In genomic region chr12:93149228-93149627, GRCh38 we compare ENCODE assay signal across 14 cellular contexts.
DNase-seq lines count a peak whose midpoint lies in the region; FAIRE-seq and TF ChIP-seq lines count a peak whose summit lies in the region.
"Had no signal": no experiment of that assay in that cellular context is flagged by ENCODE, and none has a peak within 500 bp of the region (broad histone marks: within the 10 kb centered on the region; RNA-seq: fewer than 3 reads in every experiment).

No MANE protein-coding gene starts in this region.

- H3K4me2 ChIP-seq in keratinocyte (ENCODE audit: control insufficient read depth, extremely low read depth, insufficient read depth, low read depth, low read length) (no peak overlapping the region), smooth muscle cell (no peak overlapping the region)
- H3K4me2 ChIP-seq: BLaER1 treated with 17β-estradiol and CSF1 and Interleukin-3, amounts not matched to agents 10 nM and 100 nM; GM23338 had no signal

- H3K4me1 ChIP-seq in keratinocyte (ENCODE audit: control insufficient read depth, extremely low read depth, insufficient read depth, low read length) (peaks cover 8% of the 10 kb centered on the region), smooth muscle cell (ENCODE audit: low read depth) (no peaks in the 10 kb centered on the region)
- H3K4me1 ChIP-seq: BLaER1 treated with 17β-estradiol and CSF1 and Interleukin-3, amounts not matched to agents 10 nM and 100 nM had no signal

- H3K27me3 ChIP-seq in keratinocyte (ENCODE audit: control insufficient read depth, extremely low read depth, insufficient read depth, low read length) (no peaks in the 10 kb centered on the region), smooth muscle cell (ENCODE audit: low read depth) (no peaks in the 10 kb centered on the region)
- H3K27me3 ChIP-seq: BLaER1 treated with 17β-estradiol and CSF1 and Interleukin-3, amounts not matched to agents 10 nM and 100 nM had no signal

- peak; percentile 9 for FAIRE-seq in keratinocyte (lab: Jason Lieb, UNC)

- H3K79me2 ChIP-seq in keratinocyte (ENCODE audit: control insufficient read depth, insufficient read depth, low read length) (no peaks in the 10 kb centered on the region), smooth muscle cell (ENCODE audit: low read depth) (no peaks in the 10 kb centered on the region)

- no peaks in the 10 kb centered on the region for H3K36me3 ChIP-seq in keratinocyte (ENCODE audit: control insufficient read depth in 2 of 2, extremely low read depth in 1 of 2, insufficient read depth in 2 of 2, low read length in 2 of 2)
- no peaks in the 10 kb centered on the region for H3K36me3 ChIP-seq in smooth muscle cell (ENCODE audit: low read depth)
- H3K36me3 ChIP-seq: BLaER1 treated with 17β-estradiol and CSF1 and Interleukin-3, amounts not matched to agents 10 nM and 100 nM had no signal

- H2AFZ ChIP-seq in keratinocyte (ENCODE audit: control insufficient read depth, low read length), result no peak overlapping the region
- H2AFZ ChIP-seq in smooth muscle cell (ENCODE audit: low read depth), result no peak overlapping the region
- H2AFZ ChIP-seq: GM23338 had no signal

- H3F3A ChIP-seq in smooth muscle cell (ENCODE audit: low read depth), result no peaks in the 10 kb centered on the region

- 69% methylated on average over 2 of the region's 2 CpGs for WGBS in smooth muscle cell (ENCODE audit: low lambda C conversion rate)

- H3K4me3 ChIP-seq in keratinocyte (ENCODE audit: control insufficient read depth in 2 of 3, extremely low read depth in 1 of 3, insufficient read depth in 2 of 3, low read depth in 1 of 3, low read length in 3 of 3) (no peak overlapping the region), smooth muscle cell (no peak overlapping the region)
- H3K4me3 ChIP-seq: BLaER1 treated with 17β-estradiol and CSF1 and Interleukin-3, amounts not matched to agents 10 nM and 100 nM; GM23338 had no signal

- peak overlapping the region; percentile 68 for H3K27ac ChIP-seq in 22Rv1
- H3K27ac ChIP-seq in keratinocyte (ENCODE audit: control insufficient read depth, insufficient read depth, low read length), result no peak overlapping the region
- peak overlapping the region; percentile 59 for H3K27ac ChIP-seq in smooth muscle cell (ENCODE audit: low read depth)
- H3K27ac ChIP-seq: BLaER1 treated with 17β-estradiol and CSF1 and Interleukin-3, amounts not matched to agents 10 nM and 100 nM had no signal

- H3K9me3 ChIP-seq in keratinocyte (ENCODE audit: control insufficient read depth, low read depth, low read length) (no peaks in the 10 kb centered on the region), smooth muscle cell (replicated peaks; ENCODE audit: low read depth) (no peaks in the 10 kb centered on the region)

- H3K9ac ChIP-seq in keratinocyte (ENCODE audit: control insufficient read depth, extremely low read depth, insufficient read depth, low read length) (no peak overlapping the region), smooth muscle cell (ENCODE audit: low read depth) (no peak overlapping the region)
- H3K9ac ChIP-seq: BLaER1 treated with 17β-estradiol and CSF1 and Interleukin-3, amounts not matched to agents 10 nM and 100 nM had no signal

- no peaks in the 10 kb centered on the region for H3K9me1 ChIP-seq in keratinocyte (ENCODE audit: control insufficient read depth, extremely low read depth, insufficient read depth, low read length)

- TF ChIP-seq CTCF in 22Rv1 (IDR thresholded peaks at IDR 0.05), result no peak
- TF ChIP-seq CTCF in keratinocyte (optimal IDR thresholded peaks at IDR 0.05 in 1 of 3, IDR thresholded peaks at IDR 0.05 in 1 of 3, conservative IDR thresholded peaks at IDR 0.05 in 1 of 3; ENCODE audit: extremely low read depth in 1 of 3, insufficient read depth in 2 of 3, low read length in 3 of 3), result no peak
- no peak for TF ChIP-seq CTCF in smooth muscle cell (IDR thresholded peaks at IDR 0.05; ENCODE audit: borderline replicate concordance, insufficient read depth, poor library complexity, severe bottlenecking)
- no peak for TF ChIP-seq CTCF in GM13976 (IDR thresholded peaks at IDR 0.05; ENCODE audit: borderline replicate concordance, control extremely low read depth, extremely low read depth, insufficient read depth, missing control alignments)

- DNase-seq in OCI-M1 (lab: John Stamatoyannopoulos, UW) (peak; percentile 43), keratinocyte (ENCODE audit: low read depth, low spot score) (no peak), smooth muscle cell (lab: John Stamatoyannopoulos, UW; ENCODE audit: unreplicated experiment) (no peak), GM13976 (ENCODE audit: low spot score) (no peak), NCI-H2196 (lab: John Stamatoyannopoulos, UW; ENCODE audit: unreplicated experiment) (no peak)
- no peak for DNase-seq in stimulated activated CD4-positive, alpha-beta T cell treated with anti-CD3 and anti-CD28 coated beads, Interleukin-2, amount 100 ng/mL, for 24 hours
- DNase-seq: ACHN; Calu3; CD4-positive, CD25-positive, alpha-beta regulatory T cell; DMS 273 treated with DMSO at 0.1 percent for 48 hours; H7 had no signal

- dilution Hi-C loops in keratinocyte (cut with MboI; ENCODE audit: extremely low pct_ligation_motif_present, low sequenced_read_pairs), result no loop called here

- in situ Hi-C loops in GM13976 (cut with MboI; ENCODE audit: low sequenced_read_pairs, unreplicated experiment), result loop anchor here (25.0 kb wide), 1 partner anchor 238 kb away; the partner anchor contains the start of gene NUDT4

- H4K20me1 ChIP-seq in keratinocyte (ENCODE audit: control insufficient read depth, extremely low read depth, insufficient read depth, low read length), result no peaks in the 10 kb centered on the region
- no peaks in the 10 kb centered on the region for H4K20me1 ChIP-seq in smooth muscle cell (ENCODE audit: low read depth)
- H4K20me1 ChIP-seq: BLaER1 treated with 17β-estradiol and CSF1 and Interleukin-3, amounts not matched to agents 10 nM and 100 nM had no signal
